Comparison of ENCODE assay signal across 19 cellular contexts in the genomic region with DNA sequence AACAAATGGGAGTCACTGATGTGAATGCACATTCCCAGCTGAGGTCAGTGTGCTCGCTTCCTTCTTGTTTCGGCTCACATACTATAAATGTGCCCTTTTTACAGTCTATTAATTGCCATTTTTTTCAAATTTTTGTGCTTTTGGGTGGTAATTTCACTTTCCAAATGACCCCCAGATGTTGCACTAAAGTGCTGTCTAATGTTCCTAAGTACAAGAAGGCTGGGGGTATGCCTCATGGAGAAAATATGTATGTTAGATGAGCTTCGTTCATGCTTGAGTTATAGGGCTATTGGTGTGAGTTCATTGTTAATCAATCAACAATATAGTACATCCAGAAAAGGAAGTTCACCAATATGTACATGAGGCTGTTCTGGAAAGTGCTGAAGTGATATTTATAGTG.
DNase-seq lines count a peak whose midpoint lies in the region; FAIRE-seq and TF ChIP-seq lines count a peak whose summit lies in the region.
"Had no signal": no experiment of that assay in that cellular context is flagged by ENCODE, and none has a peak within 500 bp of the region (broad histone marks: within the 10 kb centered on the region; RNA-seq: fewer than 3 reads in every experiment).

No MANE protein-coding gene starts in this region.

- no peak overlapping the region for H3K27ac ChIP-seq in esophagus muscularis mucosa (replicated peaks in 1 of 4)
- H3K27ac ChIP-seq: BLaER1, C4-2B had no signal

- no peaks in the 10 kb centered on the region for H3K27me3 ChIP-seq in esophagus muscularis mucosa
- H3K27me3 ChIP-seq: BLaER1 had no signal

- H3K9me3 ChIP-seq in esophagus muscularis mucosa = peaks cover 0 to 12% (median 4%) of the 10 kb centered on the region in 4 donors
- H3K9me3 ChIP-seq: BLaER1, HAP-1 had no signal

- intact Hi-C loops in esophagus muscularis mucosa (cut with DNase I) = no loop called here

- WGBS in esophagus muscularis mucosa = 90% methylated on average over 3 of the region's 3 CpGs

- no peak for TF ChIP-seq EP300 in esophagus muscularis mucosa (IDR thresholded peaks at IDR 0.05)

- TF ChIP-seq POLR2A in esophagus muscularis mucosa (IDR thresholded peaks at IDR 0.05; ENCODE audit: low read depth) = no peak
- no peak for TF ChIP-seq POLR2A in GM12892 (IDR thresholded peaks at IDR 0.05; ENCODE audit: low read depth, low read length)

- H3K4me3 ChIP-seq in fibroblast of mammary gland (ENCODE audit: control insufficient read depth, low read depth, low read length) (no peak overlapping the region), esophagus muscularis mucosa (no peak overlapping the region)
- H3K4me3 ChIP-seq: BLaER1, HAP-1 had no signal

- DNase-seq in EH (ENCODE audit: low read depth) (peak; percentile 43), HCEC 1CT (peak; percentile 26), fibroblast of mammary gland (ENCODE audit: low read depth) (peak; percentile 34), esophagus muscularis mucosa (ENCODE audit: extremely low spot score) (no peak), NCI-H146 treated with DMSO at 0.1 percent for 48 hours (lab: John Stamatoyannopoulos, UW; ENCODE audit: unreplicated experiment) (no peak), GM12892 (ENCODE audit: insufficient read length) (no peak)
- DNase-seq: Caco-2; CD4-positive, CD25-positive, alpha-beta regulatory T cell; CD8-positive, alpha-beta T cell; DMS 273 treated with DMSO at 0.1 percent for 48 hours; DMS79; GOT3 had no signal

- H3K36me3 ChIP-seq in esophagus muscularis mucosa = peaks cover 2 to 29% (median 18%) of the 10 kb centered on the region in 4 donors
- H3K36me3 ChIP-seq: BLaER1, HAP-1 had no signal

- TF ChIP-seq CTCF in fibroblast of mammary gland (conservative IDR thresholded peaks at IDR 0.05; ENCODE audit: control insufficient read depth, insufficient read depth, low read depth, low read length) = no peak
- TF ChIP-seq CTCF in esophagus muscularis mucosa (IDR thresholded peaks at IDR 0.05) = no peak

- no peak for FAIRE-seq in GM12892 (lab: Jason Lieb, UNC)
- FAIRE-seq: D721Med, G401.6, GM18507, H54 had no signal

- peaks cover 0 to 7% (median 7%) of the 10 kb centered on the region in 4 donors for H3K4me1 ChIP-seq in esophagus muscularis mucosa
- H3K4me1 ChIP-seq: HAP-1 had no signal

Comparison
In these comparisons a context has a peak if more than half of its experiments do, and no peak if none do; other contexts are left out.
1. DNase-seq: peak in EH (single experiment), HCEC 1CT (single experiment) and fibroblast of mammary gland (single experiment); none in esophagus muscularis mucosa (single experiment), NCI-H146 treated with DMSO at 0.1 percent for 48 hours (single experiment) and GM12892 (single experiment).